ENCODE assay signal across 8 cellular contexts in the genomic region with DNA sequence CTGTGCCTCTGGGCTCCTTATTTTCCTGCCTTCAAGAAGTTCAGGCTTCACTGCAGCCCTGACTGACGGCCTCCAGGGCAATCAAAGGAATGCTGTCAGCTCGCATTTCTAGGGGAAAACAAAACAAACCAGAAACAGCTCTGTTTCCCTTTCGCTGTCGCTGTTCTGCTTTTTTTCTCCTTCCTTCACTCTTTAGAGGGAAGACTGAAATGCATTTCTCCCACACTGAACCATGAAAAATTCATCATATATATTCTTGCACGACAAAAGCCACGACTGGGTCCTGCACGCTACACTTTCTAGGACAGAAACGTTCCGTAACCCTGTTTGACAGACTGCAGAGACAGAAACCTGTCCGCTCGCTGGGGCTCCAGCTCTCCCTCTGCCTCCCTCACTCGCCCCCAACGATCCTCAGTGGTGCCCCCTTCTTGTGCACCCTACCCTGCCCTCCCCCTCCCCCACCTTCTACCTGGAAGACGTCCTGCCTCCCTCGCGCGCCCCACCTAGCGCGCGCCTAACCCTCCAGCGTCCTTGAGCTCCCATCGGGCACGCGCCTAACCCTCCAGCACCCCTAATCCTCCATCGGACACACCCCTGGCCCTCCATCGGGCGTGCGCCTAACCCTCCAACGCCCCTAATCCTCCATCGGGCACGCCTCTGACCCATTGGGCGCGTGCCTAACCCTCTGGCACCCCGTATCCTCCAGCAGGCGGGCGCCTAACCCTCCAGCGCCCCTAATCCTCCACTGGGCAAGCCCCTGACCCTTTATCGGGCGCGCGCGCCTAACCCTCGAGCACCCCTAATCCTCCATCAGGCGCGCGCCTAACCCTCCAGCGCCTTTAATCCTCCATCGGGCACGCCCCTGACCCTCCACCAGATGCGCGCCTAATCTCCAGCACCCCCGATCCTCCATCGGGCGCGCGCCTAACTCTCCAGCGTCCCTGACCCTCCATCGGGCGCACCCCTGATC.
A peak's percentile ranks its signal among the peaks of the same experiment; 100 is the strongest.
DNase-seq lines count a peak whose midpoint lies in the region; ATAC-seq, FAIRE-seq and TF ChIP-seq lines count a peak whose summit lies in the region.

No MANE protein-coding gene starts in this region.

- H3K9me3 Mint-ChIP-seq in stimulated activated naive CD8-positive, alpha-beta T cell treated with anti-CD3 and anti-CD28 coated beads, Interleukin-15, amount 100 ng/mL, for 72 hours = peaks cover 0 to 6% of the 10 kb centered on the region in 2 donors

- in situ Hi-C loops in astrocyte of the spinal cord (cut with HindIII; ENCODE audit: low sequenced_read_pairs) = no loop called here

- H3K36me3 ChIP-seq in ACC112 (ENCODE audit: insufficient read depth, low read length) = no peaks in the 10 kb centered on the region

- FAIRE-seq in GM19239 (lab: Jason Lieb, UNC) = no peak

- peak overlapping the region; percentile 84 to 88 for H3K4me3 Mint-ChIP-seq in stimulated activated naive CD8-positive, alpha-beta T cell treated with anti-CD3 and anti-CD28 coated beads, Interleukin-15, amount 100 ng/mL, for 72 hours

- DNase-seq in HPDE6-E6E7 (ENCODE audit: extremely low spot score) (peak; percentile 15), astrocyte of the spinal cord (ENCODE audit: low read depth, low spot score) (peak; percentile 6), kidney tubule cell (ENCODE audit: low spot score) (peak; percentile 60), AML-193 (lab: John Stamatoyannopoulos, UW) (no peak), NCI-H526 (lab: John Stamatoyannopoulos, UW) (no peak), GM19239 (ENCODE audit: insufficient read length, low spot score) (no peak)
- peak in 1 of 2 donors; percentile 4 for DNase-seq in stimulated activated naive CD8-positive, alpha-beta T cell treated with anti-CD3 and anti-CD28 coated beads, Interleukin-15, amount 100 ng/mL, for 72 hours

- peak overlapping the region; percentile 64 for H3K4me3 ChIP-seq in ACC112 (ENCODE audit: low read depth, low read length)
- H3K4me3 ChIP-seq in astrocyte of the spinal cord (ENCODE audit: low read depth, low read length) = peak overlapping the region; percentile 27

- TF ChIP-seq CTCF in astrocyte of the spinal cord (IDR thresholded peaks at IDR 0.05; ENCODE audit: low read depth, low read length) = no peak

- H3K4me1 ChIP-seq in ACC112 (ENCODE audit: control insufficient read depth, insufficient read depth, low read length, unreplicated experiment) = no peaks in the 10 kb centered on the region

- no peak overlapping the region for H3K27ac ChIP-seq in ACC112 (ENCODE audit: low read depth, low read length)

- H3K4me1 Mint-ChIP-seq in stimulated activated naive CD8-positive, alpha-beta T cell treated with anti-CD3 and anti-CD28 coated beads, Interleukin-15, amount 100 ng/mL, for 72 hours = peaks cover 26% of the 10 kb centered on the region

- H2AFZ ChIP-seq in ACC112 (ENCODE audit: low read length, unreplicated experiment) = no peak overlapping the region

- no peaks in the 10 kb centered on the region for H3K79me2 ChIP-seq in ACC112 (ENCODE audit: control insufficient read depth, insufficient read depth, low read length, unreplicated experiment)

- peaks cover 20% of the 10 kb centered on the region for H3K27me3 Mint-ChIP-seq in stimulated activated naive CD8-positive, alpha-beta T cell treated with anti-CD3 and anti-CD28 coated beads, Interleukin-15, amount 100 ng/mL, for 72 hours

- H3K27me3 ChIP-seq in ACC112 (ENCODE audit: insufficient read depth, low read length) = peaks cover 77% of the 10 kb centered on the region

- ATAC-seq in stimulated activated naive CD8-positive, alpha-beta T cell treated with anti-CD3 and anti-CD28 coated beads, Interleukin-15, amount 100 ng/mL, for 72 hours = peak; percentile 62

- H3K27ac Mint-ChIP-seq in stimulated activated naive CD8-positive, alpha-beta T cell treated with anti-CD3 and anti-CD28 coated beads, Interleukin-15, amount 100 ng/mL, for 72 hours = peak overlapping the region in 1 of 2 donors; percentile 80

Comparison
In these comparisons a context has a peak if more than half of its experiments do, and no peak if none do; other contexts are left out.
1. DNase-seq: peak in HPDE6-E6E7 (single experiment), astrocyte of the spinal cord (single experiment) and kidney tubule cell (single experiment); none in AML-193 (0 of 2), NCI-H526 (0 of 2) and GM19239 (single experiment).